ENCODE assay signal across 8 cellular contexts in the genomic region with DNA sequence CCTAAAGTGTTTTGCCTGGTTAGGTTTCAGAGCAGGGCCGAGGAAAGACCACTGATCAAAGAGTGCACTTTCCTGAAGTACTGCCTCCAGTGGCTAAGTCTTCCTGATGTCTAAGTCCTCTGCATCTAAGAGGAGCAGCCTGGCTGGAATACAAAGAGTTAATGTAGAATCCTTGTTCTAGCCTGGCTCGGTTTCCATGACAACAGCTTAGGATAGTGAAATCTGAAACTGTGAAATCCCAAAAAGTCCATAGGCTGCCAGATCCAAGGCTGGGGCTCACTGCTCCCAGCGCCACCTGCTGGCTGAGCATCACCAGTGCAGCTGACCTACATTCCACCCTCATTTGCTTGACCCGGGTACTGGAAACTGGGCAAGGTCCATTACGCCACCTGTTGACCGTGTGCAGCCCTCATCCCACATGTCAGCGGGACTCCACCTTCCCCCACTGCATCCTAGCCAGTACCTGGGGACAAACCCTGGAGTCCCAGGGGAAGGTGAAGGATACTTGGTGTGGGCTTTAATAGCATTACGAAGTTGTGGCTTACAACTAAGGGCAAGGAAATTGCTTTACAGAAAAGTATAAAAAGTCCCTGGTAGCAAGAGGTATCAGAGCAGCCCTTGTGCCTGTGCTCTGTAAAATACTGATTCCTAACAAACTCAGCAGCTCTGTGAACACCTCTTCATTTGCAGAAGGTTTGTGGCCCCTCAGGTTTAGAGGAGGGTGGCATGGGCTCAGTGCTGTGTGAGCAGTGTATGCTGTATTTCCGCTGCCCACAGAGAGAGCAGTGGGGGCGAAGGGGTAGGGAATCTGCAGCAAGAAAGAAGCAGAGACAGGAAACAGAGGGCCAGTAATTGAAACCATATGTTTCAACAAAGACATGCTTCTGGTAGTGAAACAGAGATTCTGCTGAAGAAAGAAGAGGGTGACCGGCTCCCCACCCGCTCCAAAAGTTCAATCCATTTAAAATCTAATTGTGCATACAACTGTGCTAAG. TPM values are rescaled to one million over a fixed set of nuclear protein-coding genes. Genes with fewer than 3 reads are reported as not detected.
DNase-seq lines count a peak whose midpoint lies in the region; ATAC-seq and TF ChIP-seq lines count a peak whose summit lies in the region.

No MANE protein-coding gene starts in this region.

- TF ChIP-seq CTCF in left lung (IDR thresholded peaks at IDR 0.05): peak; percentile 97 to 98

- no peak overlapping the region for H3K4me3 ChIP-seq in left lung

- H3K27me3 ChIP-seq in left lung: no peaks in the 10 kb centered on the region

- ATAC-seq in GM19324 (IDR thresholded peaks at IDR 0.05; ENCODE audit: low FRiP score, unreplicated experiment): peak; percentile 88
- peak; percentile 78 for ATAC-seq in HG03354 (IDR thresholded peaks at IDR 0.05; ENCODE audit: poor library complexity, severe bottlenecking, unreplicated experiment)
- ATAC-seq in left lung: peak; percentile 93

- peak overlapping the region; percentile 60 to 72 for H3K27ac ChIP-seq in left lung

- peaks cover 0 to 80% of the 10 kb centered on the region in 2 donors for H3K36me3 ChIP-seq in left lung

- H3K4me1 ChIP-seq in left lung: peaks cover 10 to 66% of the 10 kb centered on the region in 2 donors

- no peaks in the 10 kb centered on the region for H3K9me3 ChIP-seq in left lung

- peak; percentile 47 to 97 (median 76) for DNase-seq in C1 segment of cervical spinal cord (lab: John Stamatoyannopoulos, UW)
- DNase-seq in NCI-H345 (lab: John Stamatoyannopoulos, UW): peak; percentile 76
- peak; percentile 53 for DNase-seq in activated CD4-positive, alpha-beta T cell treated with anti-CD3 and anti-CD28 coated beads for 48 hours
- DNase-seq in dermis microvascular lymphatic vessel endothelial cell (ENCODE audit: low read depth in 2 of 2): peak; percentile 90 to 93
- DNase-seq in left lung: peak; percentile 80 to 91
- peak; percentile 52 for DNase-seq in stimulated activated CD4-positive, alpha-beta T cell treated with anti-CD3 and anti-CD28 coated beads, Interleukin-4, amount 100 ng/mL, for 24 hours

- intact Hi-C loops in left lung (cut with DNase I): loop anchor here in 1 of 2 donors (10.0 kb wide), 1 partner anchor 110 kb away; a partner anchor contains a TSS

RNA-seq across cellular contexts. Expression of a gene that starts 36.0 kb away (rescaled TPM):
- total RNA-seq in dermis microvascular lymphatic vessel endothelial cell (0.26 and 0.51 TPM in 2 replicates), left lung (1 to 10 TPM; 1.4 to 1.9 TPM)

RNA-seq across cellular contexts. Expression of a gene that starts 40.1 kb away (rescaled TPM):
- total RNA-seq in dermis microvascular lymphatic vessel endothelial cell (0.77 and 0.89 TPM in 2 replicates), left lung (1 to 10 TPM in 1 of 2 donors, under 1 TPM in 1; 0.79 to 2.5 TPM)

RNA-seq across cellular contexts. Expression of a gene that starts 49.1 kb away (rescaled TPM):
- total RNA-seq in dermis microvascular lymphatic vessel endothelial cell (12.3 and 15.6 TPM in 2 replicates), left lung (100 to 1,000 TPM in 1 of 2 donors, 10 to 100 TPM in 1; 65.4 to 101 TPM)
